Comparison of ENCODE assay signal across 21 cellular contexts in genomic region chr17:16425698-16426659, GRCh38. TPM values are rescaled to one million over a fixed set of nuclear protein-coding genes. Genes with fewer than 3 reads are reported as not detected.
DNase-seq lines count a peak whose midpoint lies in the region; TF ChIP-seq lines count a peak whose summit lies in the region.
"Had no signal": no experiment of that assay in that cellular context is flagged by ENCODE, and none has a peak within 500 bp of the region (broad histone marks: within the 10 kb centered on the region; RNA-seq: fewer than 3 reads in every experiment).

No MANE protein-coding gene starts in this region.

- H3K4me1 Mint-ChIP-seq in activated T-cell treated with anti-CD3 and anti-CD28 coated beads, Interleukin-2, amount 50 U/mL, for 24 hours (ENCODE audit: low read depth): peaks cover 13% of the 10 kb centered on the region
- peaks cover 17% of the 10 kb centered on the region for H3K4me1 Mint-ChIP-seq in brain
- peaks cover 9% of the 10 kb centered on the region for H3K4me1 Mint-ChIP-seq in neural progenitor cell

- no peaks in the 10 kb centered on the region for H3K79me2 ChIP-seq in neural progenitor cell (ENCODE audit: low read depth)
- H3K79me2 ChIP-seq in mammary epithelial cell (ENCODE audit: insufficient read depth, low read length): no peaks in the 10 kb centered on the region

- H3K36me3 ChIP-seq in neural progenitor cell: no peaks in the 10 kb centered on the region
- H3K36me3 ChIP-seq in mammary epithelial cell (ENCODE audit: insufficient read depth, low read length): no peaks in the 10 kb centered on the region

- no peak for TF ChIP-seq CTCF in brain (conservative IDR thresholded peaks at IDR 0.05)
- TF ChIP-seq CTCF in neural progenitor cell (IDR thresholded peaks at IDR 0.05): no peak
- TF ChIP-seq CTCF in mammary epithelial cell (conservative IDR thresholded peaks at IDR 0.05 in 1 of 2, IDR thresholded peaks at IDR 0.05 in 1 of 2; ENCODE audit: extremely low read depth in 1 of 2, insufficient read depth in 1 of 2, low read depth in 1 of 2, low read length in 2 of 2): no peak

- WGBS in mammary epithelial cell (ENCODE audit: low coverage, missing lambda C conversion rate): 87% methylated on average over 15 of the region's 20 CpGs

- no peaks in the 10 kb centered on the region for H3K9me3 ChIP-seq in neural progenitor cell (ENCODE audit: low read depth)
- no peaks in the 10 kb centered on the region for H3K9me3 ChIP-seq in mammary epithelial cell (replicated peaks; ENCODE audit: insufficient read depth, low read length)
- H3K9me3 ChIP-seq: heart right ventricle had no signal

- H3K27me3 ChIP-seq in neural progenitor cell: no peaks in the 10 kb centered on the region
- H3K27me3 ChIP-seq in mammary epithelial cell (ENCODE audit: insufficient read depth, low read length): no peaks in the 10 kb centered on the region
- H3K27me3 ChIP-seq: heart right ventricle had no signal

- intact Hi-C loops in mammary epithelial cell (cut with micrococcal nuclease): no loop called here

- H3K4me3 ChIP-seq in neural progenitor cell (no peak overlapping the region), mammary epithelial cell (replicated peaks in 1 of 3; ENCODE audit: insufficient read depth in 1 of 3, low read depth in 2 of 3, low read length in 3 of 3) (no peak overlapping the region)
- H3K4me3 ChIP-seq: coronary artery, heart right ventricle, lung had no signal

- H3K4me1 ChIP-seq in neural progenitor cell (no peaks in the 10 kb centered on the region), mammary epithelial cell (ENCODE audit: insufficient read depth, low read length) (peaks cover 4% of the 10 kb centered on the region)
- H3K4me1 ChIP-seq: heart right ventricle had no signal

- in situ Hi-C loops in mammary epithelial cell (cut with MboI; ENCODE audit: low sequenced_read_pairs in 2 of 2): no loop called here

- H3K27me3 Mint-ChIP-seq in activated T-cell treated with anti-CD3 and anti-CD28 coated beads, Interleukin-2, amount 50 U/mL, for 24 hours: no peaks in the 10 kb centered on the region
- peaks cover 7% of the 10 kb centered on the region for H3K27me3 Mint-ChIP-seq in brain
- no peaks in the 10 kb centered on the region for H3K27me3 Mint-ChIP-seq in neural progenitor cell (ENCODE audit: insufficient read depth, low read depth)
- H3K27me3 Mint-ChIP-seq: activated naive CD8-positive, alpha-beta T cell; naive thymus-derived CD4-positive, alpha-beta T cell; stimulated activated naive CD8-positive, alpha-beta T cell treated with anti-CD3 and anti-CD28 coated beads, Interleukin-15, Interleukin-2, amounts not matched to agents 100 ng/mL and 50 ng/mL, for 24 hours; T-helper 17 cell; type B pancreatic cell had no signal

- H4K20me1 ChIP-seq in neural progenitor cell (ENCODE audit: low read depth) (no peaks in the 10 kb centered on the region), mammary epithelial cell (ENCODE audit: insufficient read depth, low read length) (no peaks in the 10 kb centered on the region)

- peak overlapping the region; percentile 72 for H3K27ac Mint-ChIP-seq in activated T-cell treated with anti-CD3 and anti-CD28 coated beads, Interleukin-2, amount 50 U/mL, for 24 hours
- H3K27ac Mint-ChIP-seq in brain (peak overlapping the region in 3 of 5 experiments; percentile 18 to 40 (median 29)), neural progenitor cell (peak overlapping the region; percentile 10)
- H3K27ac Mint-ChIP-seq: activated naive CD8-positive, alpha-beta T cell; CD8-positive, alpha-beta T cell; stimulated activated naive CD8-positive, alpha-beta T cell treated with anti-CD3 and anti-CD28 coated beads, Interleukin-15, Interleukin-2, amounts not matched to agents 100 ng/mL and 50 ng/mL, for 24 hours; T-helper 17 cell; type B pancreatic cell had no signal

- peaks cover 74% of the 10 kb centered on the region for H3K36me3 Mint-ChIP-seq in activated T-cell treated with anti-CD3 and anti-CD28 coated beads, Interleukin-2, amount 50 U/mL, for 24 hours (ENCODE audit: low read depth)
- H3K36me3 Mint-ChIP-seq in brain (no peaks in the 10 kb centered on the region), neural progenitor cell (no peaks in the 10 kb centered on the region)
- H3K36me3 Mint-ChIP-seq: type B pancreatic cell had no signal

- no peaks in the 10 kb centered on the region for H3F3A ChIP-seq in neural progenitor cell (ENCODE audit: low read depth)

- no peak overlapping the region for H2AFZ ChIP-seq in neural progenitor cell (replicated peaks)
- H2AFZ ChIP-seq in mammary epithelial cell (ENCODE audit: low read depth, low read length): no peak overlapping the region

- no peak for DNase-seq in activated T-cell treated with anti-CD3 and anti-CD28 coated beads, Interleukin-2, amount 50 U/mL, for 24 hours
- no peak for DNase-seq in activated T-cell treated with anti-CD3 and anti-CD28 coated beads, Interleukin-2, amount 50 U/mL, for 1 hour
- DNase-seq in NCI-H1092 treated with DMSO at 0.1 percent for 48 hours (lab: John Stamatoyannopoulos, UW): peak; percentile 45
- no peak for DNase-seq in neural progenitor cell (ENCODE audit: low spot score)
- no peak for DNase-seq in mammary epithelial cell
- no peak for DNase-seq in NCI-H2081 (lab: John Stamatoyannopoulos, UW)
- DNase-seq in HPDE6-E6E7 (ENCODE audit: extremely low spot score): no peak
- DNase-seq: activated CD4-positive, alpha-beta T cell treated with anti-CD3 and anti-CD28 coated beads, Interleukin-2, amount 50 U/mL, for 4 hours; CD8-positive, alpha-beta T cell; heart right ventricle; naive thymus-derived CD4-positive, alpha-beta T cell; NCI-H1436 treated with DMSO at 0.1 percent for 48 hours; NCI-H446; stimulated activated CD4-positive, alpha-beta T cell treated with anti-CD3 and anti-CD28 coated beads, Interleukin-1b, Interleukin-23, amount 100 ng/mL, for 48 hours; T-helper 17 cell had no signal

- H3K4me3 Mint-ChIP-seq in activated T-cell treated with anti-CD3 and anti-CD28 coated beads, Interleukin-2, amount 50 U/mL, for 24 hours: no peak overlapping the region
- no peak overlapping the region for H3K4me3 Mint-ChIP-seq in brain
- H3K4me3 Mint-ChIP-seq in neural progenitor cell: peak overlapping the region; percentile 73
- H3K4me3 Mint-ChIP-seq: activated naive CD8-positive, alpha-beta T cell; CD8-positive, alpha-beta T cell; naive thymus-derived CD4-positive, alpha-beta T cell; stimulated activated naive CD8-positive, alpha-beta T cell treated with anti-CD3 and anti-CD28 coated beads, Interleukin-15, Interleukin-2, amounts not matched to agents 100 ng/mL and 50 ng/mL, for 24 hours; T-helper 17 cell; type B pancreatic cell had no signal

- H3K9me3 Mint-ChIP-seq in activated T-cell treated with anti-CD3 and anti-CD28 coated beads, Interleukin-2, amount 50 U/mL, for 24 hours: no peaks in the 10 kb centered on the region
- peaks cover 0 to 2% (median 0%) of the 10 kb centered on the region in 5 experiments for H3K9me3 Mint-ChIP-seq in brain
- no peaks in the 10 kb centered on the region for H3K9me3 Mint-ChIP-seq in neural progenitor cell
- H3K9me3 Mint-ChIP-seq: CD8-positive, alpha-beta T cell; naive thymus-derived CD4-positive, alpha-beta T cell; stimulated activated naive CD8-positive, alpha-beta T cell treated with anti-CD3 and anti-CD28 coated beads, Interleukin-15, Interleukin-2, amounts not matched to agents 100 ng/mL and 50 ng/mL, for 24 hours; type B pancreatic cell had no signal

- dilution Hi-C loops in mammary epithelial cell (cut with HindIII; ENCODE audit: low sequenced_read_pairs): loop anchor here (5.0 kb wide), 1 partner anchor 81 kb away; no protein-coding TSS in a partner anchor

- CTCF ChIA-PET in mammary epithelial cell (lab: Charles Lee; ENCODE audit: low non-redundant PET): no interaction called here

- no peak overlapping the region for H3K27ac ChIP-seq in neural progenitor cell
- no peak overlapping the region for H3K27ac ChIP-seq in mammary epithelial cell (ENCODE audit: insufficient read depth, low read depth, low read length)
- H3K27ac ChIP-seq: coronary artery, heart right ventricle had no signal

- H3K9ac ChIP-seq in neural progenitor cell (no peak overlapping the region), mammary epithelial cell (ENCODE audit: insufficient read depth, low read length) (no peak overlapping the region)

- no TSS peak for BruUV-seq in mammary epithelial cell (replicated peaks; lab: Mats Ljungman, UMichigan)

- H3K4me2 ChIP-seq in neural progenitor cell (no peak overlapping the region), mammary epithelial cell (ENCODE audit: insufficient read depth, low read depth, low read length) (no peak overlapping the region)

RNA-seq across cellular contexts. Expression of gene TRPV2, which starts 10.6 kb away (rescaled TPM):
- polyA plus RNA-seq in brain (ENCODE audit: insufficient read depth, low read depth, low replicate concordance): 7.8 TPM
- 0.49 and 0.53 TPM in 2 replicates for total RNA-seq in neural progenitor cell (ENCODE audit: low replicate concordance)
- under 1 TPM in 1 of 2 donors, not detected in 1; 0.33 TPM for total RNA-seq in mammary epithelial cell
- 0.09 TPM for polyA plus RNA-seq in mammary epithelial cell
- not detected for polyA minus RNA-seq in mammary epithelial cell

RNA-seq across cellular contexts. Expression of gene UBB, which starts 45.1 kb away (rescaled TPM):
- 3,999 TPM for polyA plus RNA-seq in brain (ENCODE audit: insufficient read depth, low read depth, low replicate concordance)
- 1,249 and 1,476 TPM in 2 replicates for total RNA-seq in neural progenitor cell (ENCODE audit: low replicate concordance)
- total RNA-seq in mammary epithelial cell: 100 to 1,000 TPM; 633 to 696 TPM
- 999 TPM for polyA plus RNA-seq in mammary epithelial cell
- polyA minus RNA-seq in mammary epithelial cell: 1,322 TPM

Comparison
In these comparisons a context has a peak if more than half of its experiments do, and no peak if none do; other contexts are left out.
1. H3K27ac Mint-ChIP-seq: peak in every context shown above with its lines; median percentile 72 in activated T-cell treated with anti-CD3 and anti-CD28 coated beads, Interleukin-2, amount 50 U/mL, for 24 hours; 29 in brain; 10 in neural progenitor cell.